In the genomic region with DNA sequence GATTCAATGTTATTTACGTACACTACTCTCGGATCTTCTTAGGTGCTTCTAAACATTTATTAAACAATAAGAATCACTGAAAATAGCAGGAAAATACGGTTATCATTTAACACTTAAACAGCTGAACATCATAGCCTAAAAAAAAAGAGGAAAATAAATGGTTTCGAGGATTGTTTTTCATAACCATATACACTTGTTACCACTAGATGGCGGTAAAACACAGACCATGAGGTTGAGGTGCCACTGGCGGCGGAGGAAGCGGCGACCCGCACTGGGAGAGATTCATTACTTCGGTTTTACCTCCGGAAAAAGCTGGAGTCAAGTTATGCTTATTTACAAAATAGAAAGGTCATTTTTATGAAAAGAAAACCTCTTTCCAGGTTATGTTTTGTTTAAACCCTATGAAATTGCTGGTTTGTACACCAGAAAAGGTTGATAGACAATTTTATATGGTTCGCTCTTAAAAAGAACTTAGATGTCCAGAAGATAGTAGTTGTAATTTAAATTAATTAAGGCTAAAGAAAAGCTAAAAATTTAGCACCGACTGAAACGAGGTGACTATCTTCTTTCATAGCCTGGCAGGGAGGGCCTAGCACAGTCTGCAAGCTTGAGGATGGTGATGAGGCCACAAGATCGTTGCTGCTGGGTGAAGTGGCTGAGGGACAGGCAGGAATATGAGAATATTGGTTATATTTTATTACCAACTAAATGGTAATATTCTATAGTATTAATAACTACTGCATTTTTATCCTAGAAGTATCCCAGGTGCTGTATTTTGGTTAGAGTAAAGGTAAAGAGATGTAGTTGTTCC, we compare ENCODE assay signal across 8 cellular contexts.
DNase-seq lines count a peak whose midpoint lies in the region; ATAC-seq and TF ChIP-seq lines count a peak whose summit lies in the region.

No MANE protein-coding gene starts in this region.

- POLR2A ChIA-PET in PC-9 (lab: Charles Lee; ENCODE audit: unreplicated experiment) = interaction anchor here (0.5 kb wide), 1 partner anchor 37 kb away, joined by 3 read pairs; no protein-coding TSS in a partner anchor

- H3K27ac Mint-ChIP-seq in naive B cell = peak overlapping the region in 3 of 6 donors; percentile 16 to 49 (median 49)
- H3K27ac Mint-ChIP-seq in stimulated activated effector memory CD8-positive, alpha-beta T cell treated with anti-CD3 and anti-CD28 coated beads, Interleukin-12 subunit alpha, Interleukin-12 subunit beta, amount 100 ng/mL, for 72 hours = no peak overlapping the region

- no peak overlapping the region for H3K27ac ChIP-seq in PC-9
- H3K27ac ChIP-seq in esophagus muscularis mucosa (replicated peaks in 1 of 4) = peak overlapping the region; percentile 31 to 66 (median 63)

- H3K4me1 Mint-ChIP-seq in activated T-cell treated with anti-CD3 and anti-CD28 coated beads, Interleukin-2, amount 50 U/mL, for 4 hours (ENCODE audit: low read depth) = peaks cover 4% of the 10 kb centered on the region
- H3K4me1 Mint-ChIP-seq in naive B cell = peaks cover 3 to 7% (median 7%) of the 10 kb centered on the region in 3 donors
- H3K4me1 Mint-ChIP-seq in stimulated activated effector memory CD8-positive, alpha-beta T cell treated with anti-CD3 and anti-CD28 coated beads, Interleukin-12 subunit alpha, Interleukin-12 subunit beta, amount 100 ng/mL, for 72 hours = peaks cover 7% of the 10 kb centered on the region

- WGBS in esophagus muscularis mucosa = 13% methylated on average over 16 of the region's 16 CpGs

- no peaks in the 10 kb centered on the region for H3K36me3 Mint-ChIP-seq in activated T-cell treated with anti-CD3 and anti-CD28 coated beads, Interleukin-2, amount 50 U/mL, for 4 hours (ENCODE audit: insufficient read depth)
- H3K36me3 Mint-ChIP-seq in naive B cell = peaks cover 0 to 4% of the 10 kb centered on the region in 2 donors
- no peaks in the 10 kb centered on the region for H3K36me3 Mint-ChIP-seq in stimulated activated effector memory CD8-positive, alpha-beta T cell treated with anti-CD3 and anti-CD28 coated beads, Interleukin-12 subunit alpha, Interleukin-12 subunit beta, amount 100 ng/mL, for 72 hours

- DNase-seq in Ammon's horn (ENCODE audit: low spot score) (peak; percentile 89), HT1080 (ENCODE audit: low read depth) (peak; percentile 44), PC-9 (peak in 1 of 2 experiments; percentile 35), esophagus muscularis mucosa (ENCODE audit: extremely low spot score) (no peak), naive B cell (peak; percentile 57)
- peak; percentile 49 for DNase-seq in activated T-cell treated with anti-CD3 and anti-CD28 coated beads, Interleukin-2, amount 50 U/mL, for 4 hours
- DNase-seq in stimulated activated effector memory CD8-positive, alpha-beta T cell treated with anti-CD3 and anti-CD28 coated beads, Interleukin-12 subunit alpha, Interleukin-12 subunit beta, amount 100 ng/mL, for 72 hours (ENCODE audit: low spot score in 2 of 2) = peak in 1 of 2 donors; percentile 29

- H3K9me3 ChIP-seq in PC-9 (ENCODE audit: insufficient read depth, low read depth) (no peaks in the 10 kb centered on the region), esophagus muscularis mucosa (no peaks in the 10 kb centered on the region)

- H3K79me2 ChIP-seq in PC-9 (ENCODE audit: low read depth) = no peaks in the 10 kb centered on the region

- H3K36me3 ChIP-seq in PC-9 (ENCODE audit: low read depth) (no peaks in the 10 kb centered on the region), esophagus muscularis mucosa (no peaks in the 10 kb centered on the region)

- 0 out of 2 replicates have a peak, but pooled peaks cover 3% of the 10 kb centered on the region for H3F3A ChIP-seq in PC-9 (ENCODE audit: insufficient read depth, low read depth)

- H3K27me3 Mint-ChIP-seq in activated T-cell treated with anti-CD3 and anti-CD28 coated beads, Interleukin-2, amount 50 U/mL, for 4 hours (ENCODE audit: low read depth) = peaks cover 13% of the 10 kb centered on the region
- H3K27me3 Mint-ChIP-seq in naive B cell = peaks cover 0 to 6% (median 0%) of the 10 kb centered on the region in 3 donors

- no peaks in the 10 kb centered on the region for H3K27me3 ChIP-seq in PC-9 (ENCODE audit: insufficient read depth, low read depth)
- no peaks in the 10 kb centered on the region for H3K27me3 ChIP-seq in esophagus muscularis mucosa

- no peaks in the 10 kb centered on the region for H3K9me2 ChIP-seq in PC-9 (ENCODE audit: insufficient read depth)

- intact Hi-C loops in PC-9 (cut with micrococcal nuclease; ENCODE audit: unreplicated experiment) = loop anchor here (1.0 to 5.0 kb wide), 5 partner anchors 180 to 612 kb away; no protein-coding TSS in a partner anchor
- intact Hi-C loops in esophagus muscularis mucosa (cut with DNase I) = loop anchor here (2.0 to 10.0 kb wide), 3 partner anchors 178 to 486 kb away; no protein-coding TSS in a partner anchor

- TF ChIP-seq EP300 in esophagus muscularis mucosa (IDR thresholded peaks at IDR 0.05) = no peak

- peak; percentile 73 for ATAC-seq in GM19351 (IDR thresholded peaks at IDR 0.05; ENCODE audit: unreplicated experiment)
- ATAC-seq in activated T-cell treated with anti-CD3 and anti-CD28 coated beads, Interleukin-2, amount 50 U/mL, for 4 hours = peak in 1 of 2 donors; percentile 52
- peak; percentile 63 to 73 for ATAC-seq in naive B cell (ENCODE audit: low read depth in 2 of 2)
- peak; percentile 62 for ATAC-seq in stimulated activated effector memory CD8-positive, alpha-beta T cell treated with anti-CD3 and anti-CD28 coated beads, Interleukin-12 subunit alpha, Interleukin-12 subunit beta, amount 100 ng/mL, for 72 hours

- H3K4me2 ChIP-seq in PC-9 = peak overlapping the region; percentile 63

- peaks cover 4% of the 10 kb centered on the region for H3K4me1 ChIP-seq in PC-9 (replicated peaks; ENCODE audit: insufficient read depth)
- peaks cover 12 to 44% (median 35%) of the 10 kb centered on the region in 4 donors for H3K4me1 ChIP-seq in esophagus muscularis mucosa

- TF ChIP-seq POLR2A in esophagus muscularis mucosa (IDR thresholded peaks at IDR 0.05; ENCODE audit: low read depth) = no peak

- H3K4me3 Mint-ChIP-seq in activated T-cell treated with anti-CD3 and anti-CD28 coated beads, Interleukin-2, amount 50 U/mL, for 4 hours = no peak overlapping the region
- peak overlapping the region in 6 of 8 donors; percentile 19 to 71 (median 40) for H3K4me3 Mint-ChIP-seq in naive B cell
- no peak overlapping the region for H3K4me3 Mint-ChIP-seq in stimulated activated effector memory CD8-positive, alpha-beta T cell treated with anti-CD3 and anti-CD28 coated beads, Interleukin-12 subunit alpha, Interleukin-12 subunit beta, amount 100 ng/mL, for 72 hours

- CTCF ChIA-PET in PC-9 (lab: Charles Lee) = interaction anchor here (0.6 to 2.5 kb wide), 9 partner anchors 50 to 1656 kb away, joined by 3 to 18 read pairs (median 3); no protein-coding TSS in a partner anchor

- no TSS peak for BruUV-seq in PC-9 (replicated peaks; lab: Mats Ljungman, UMichigan)

- H2AFZ ChIP-seq in PC-9 = peak overlapping the region; percentile 50

- no peaks in the 10 kb centered on the region; the same call in 1 of the 2 replicates for H4K20me1 ChIP-seq in PC-9 (ENCODE audit: insufficient read depth)

- no peaks in the 10 kb centered on the region for H3K9me3 Mint-ChIP-seq in activated T-cell treated with anti-CD3 and anti-CD28 coated beads, Interleukin-2, amount 50 U/mL, for 4 hours
- H3K9me3 Mint-ChIP-seq in naive B cell = no peaks in the 10 kb centered on the region
- H3K9me3 Mint-ChIP-seq in stimulated activated effector memory CD8-positive, alpha-beta T cell treated with anti-CD3 and anti-CD28 coated beads, Interleukin-12 subunit alpha, Interleukin-12 subunit beta, amount 100 ng/mL, for 72 hours = no peaks in the 10 kb centered on the region

- peak; percentile 89 for TF ChIP-seq CTCF in PC-9 (conservative IDR thresholded peaks at IDR 0.05)
- peak; percentile 76 to 92 (median 82) for TF ChIP-seq CTCF in esophagus muscularis mucosa (IDR thresholded peaks at IDR 0.05)

- H3K4me3 ChIP-seq in PC-9 (no peak overlapping the region; the same call in 1 of the 2 replicates), esophagus muscularis mucosa (peak overlapping the region; percentile 23 to 43 (median 40))

Comparison
In these comparisons a context has a peak if more than half of its experiments do, and no peak if none do; other contexts are left out.
1. H3K4me3 Mint-ChIP-seq: peak in naive B cell (6 of 8); none in activated T-cell treated with anti-CD3 and anti-CD28 coated beads, Interleukin-2, amount 50 U/mL, for 4 hours (single experiment) and stimulated activated effector memory CD8-positive, alpha-beta T cell treated with anti-CD3 and anti-CD28 coated beads, Interleukin-12 subunit alpha, Interleukin-12 subunit beta, amount 100 ng/mL, for 72 hours (single experiment).